1 cellular context compared by ENCODE assay signal in the genomic region with DNA sequence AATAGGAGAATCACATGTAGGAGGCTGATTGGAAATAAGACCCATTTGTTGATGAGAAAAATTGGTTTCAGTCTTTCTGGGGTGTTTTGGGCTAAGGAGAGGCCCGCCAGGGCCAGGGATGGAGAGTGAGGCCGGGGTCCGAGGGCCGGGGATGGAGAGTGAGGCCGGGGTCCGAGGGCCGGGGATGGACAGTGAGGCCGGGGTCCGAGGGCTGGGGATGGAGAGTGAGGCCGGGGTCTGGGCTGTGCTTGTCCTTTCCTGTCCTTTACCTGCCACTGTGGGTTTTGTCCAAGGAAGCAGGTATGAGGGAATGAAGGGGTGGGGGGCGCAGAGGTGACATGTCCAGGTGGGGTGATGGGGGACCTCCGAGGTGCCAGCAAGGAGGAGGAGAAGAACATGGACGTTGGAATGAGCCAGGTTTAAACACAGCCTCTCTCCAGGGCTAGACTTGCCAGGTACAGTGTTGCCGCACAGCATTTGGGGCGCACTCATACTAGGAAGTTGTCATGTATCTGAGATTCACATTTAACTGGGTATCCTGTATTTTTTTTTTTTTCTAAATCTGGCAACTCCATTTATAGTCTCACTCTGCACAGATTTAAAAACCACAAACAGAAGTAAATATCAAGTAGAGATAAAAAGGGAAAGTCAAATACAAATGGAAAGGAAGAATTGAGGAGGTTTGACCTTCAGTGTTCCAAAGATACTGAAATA.
TF ChIP-seq lines count a peak whose summit lies in the region.

No MANE protein-coding gene starts in this region.

TF ChIP-seq in SK-N-SH, 30 proteins besides CTCF, POLR2A, EP300 and RAD21:
- no peak for TF ChIP-seq ELF1 (IDR thresholded peaks at IDR 0.05)
- TF ChIP-seq NRF1 (IDR thresholded peaks at IDR 0.05; ENCODE audit: low read depth, low read length): no peak
- TF ChIP-seq, protein P1, sequence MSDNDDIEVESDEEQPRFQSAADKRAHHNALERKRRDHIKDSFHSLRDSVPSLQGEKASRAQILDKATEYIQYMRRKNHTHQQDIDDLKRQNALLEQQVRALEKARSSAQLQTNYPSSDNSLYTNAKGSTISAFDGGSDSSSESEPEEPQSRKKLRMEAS (IDR thresholded peaks at IDR 0.05; ENCODE audit: low read depth): no peak
- no peak for TF ChIP-seq FOXM1 (IDR thresholded peaks at IDR 0.05; ENCODE audit: low read depth)
- no peak for TF ChIP-seq FOSL2 (IDR thresholded peaks at IDR 0.05; ENCODE audit: borderline replicate concordance, low read depth)
